2 cellular contexts compared by ENCODE assay signal in the genomic region with DNA sequence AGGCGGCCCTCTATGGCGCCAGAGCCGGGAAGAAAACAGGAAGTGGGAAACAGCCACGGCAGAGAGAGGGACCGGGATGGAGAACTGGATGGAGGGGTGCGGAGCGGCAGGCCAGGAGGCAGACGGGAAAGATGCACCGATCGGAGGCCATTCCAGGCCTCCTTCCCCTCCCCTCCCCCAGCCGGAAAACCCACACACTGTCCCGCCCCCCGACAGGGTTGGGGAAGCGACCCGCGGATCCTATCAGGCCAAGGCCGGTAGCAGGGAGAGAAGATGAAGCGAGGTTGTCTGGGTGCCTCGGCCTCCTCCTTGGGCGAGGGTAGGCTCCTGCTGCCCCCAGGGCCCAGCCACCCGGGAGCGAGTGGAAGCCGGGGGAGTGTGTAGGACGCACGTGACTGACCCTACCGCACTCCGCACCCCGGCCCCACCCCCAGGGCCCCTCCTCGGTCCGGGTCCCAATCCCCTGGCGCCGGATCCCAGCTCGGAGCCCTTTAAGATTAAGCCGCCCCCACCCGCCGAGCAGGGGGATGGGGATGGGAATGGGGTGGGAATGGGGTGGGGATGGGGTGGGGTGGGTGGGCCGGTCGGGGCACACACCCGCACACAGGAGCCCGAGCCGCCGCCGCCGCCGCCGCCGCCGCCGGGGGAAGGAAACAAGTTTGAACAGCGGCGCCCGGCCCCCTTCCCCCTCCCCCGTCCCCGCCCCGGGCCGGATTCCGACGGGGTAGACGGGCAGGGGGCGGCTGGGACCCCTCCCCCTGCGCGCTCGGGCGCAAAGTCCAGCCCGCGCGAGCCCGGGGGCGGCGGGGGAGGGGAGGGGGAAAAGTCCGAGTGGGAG.
TF ChIP-seq lines count a peak whose summit lies in the region.

No MANE protein-coding gene starts in this region.

TF ChIP-seq in Ishikawa, 13 proteins besides CTCF, POLR2A, EP300 and RAD21:
- TF ChIP-seq CEBPB (IDR thresholded peaks at IDR 0.05) (no peak), FOXM1 (IDR thresholded peaks at IDR 0.05; ENCODE audit: borderline replicate concordance, low read depth) (no peak), TAF1 (IDR thresholded peaks at IDR 0.05; ENCODE audit: low read depth) (no peak), NFIC (IDR thresholded peaks at IDR 0.05) (no peak), EGR1 (IDR thresholded peaks at IDR 0.05) (peak; percentile 37; the same call in 1 of the 2 replicates), TCF12 (IDR thresholded peaks at IDR 0.05; ENCODE audit: low read depth) (no peak), TEAD4 (IDR thresholded peaks at IDR 0.05) (no peak), CREB1 (IDR thresholded peaks at IDR 0.05; ENCODE audit: low read depth) (no peak), ZBTB7A (IDR thresholded peaks at IDR 0.05; ENCODE audit: low read depth) (no peak; the same call in 1 of the 2 replicates), YY1 (IDR thresholded peaks at IDR 0.05; ENCODE audit: low read depth) (no peak)
- TF ChIP-seq, protein P1, sequence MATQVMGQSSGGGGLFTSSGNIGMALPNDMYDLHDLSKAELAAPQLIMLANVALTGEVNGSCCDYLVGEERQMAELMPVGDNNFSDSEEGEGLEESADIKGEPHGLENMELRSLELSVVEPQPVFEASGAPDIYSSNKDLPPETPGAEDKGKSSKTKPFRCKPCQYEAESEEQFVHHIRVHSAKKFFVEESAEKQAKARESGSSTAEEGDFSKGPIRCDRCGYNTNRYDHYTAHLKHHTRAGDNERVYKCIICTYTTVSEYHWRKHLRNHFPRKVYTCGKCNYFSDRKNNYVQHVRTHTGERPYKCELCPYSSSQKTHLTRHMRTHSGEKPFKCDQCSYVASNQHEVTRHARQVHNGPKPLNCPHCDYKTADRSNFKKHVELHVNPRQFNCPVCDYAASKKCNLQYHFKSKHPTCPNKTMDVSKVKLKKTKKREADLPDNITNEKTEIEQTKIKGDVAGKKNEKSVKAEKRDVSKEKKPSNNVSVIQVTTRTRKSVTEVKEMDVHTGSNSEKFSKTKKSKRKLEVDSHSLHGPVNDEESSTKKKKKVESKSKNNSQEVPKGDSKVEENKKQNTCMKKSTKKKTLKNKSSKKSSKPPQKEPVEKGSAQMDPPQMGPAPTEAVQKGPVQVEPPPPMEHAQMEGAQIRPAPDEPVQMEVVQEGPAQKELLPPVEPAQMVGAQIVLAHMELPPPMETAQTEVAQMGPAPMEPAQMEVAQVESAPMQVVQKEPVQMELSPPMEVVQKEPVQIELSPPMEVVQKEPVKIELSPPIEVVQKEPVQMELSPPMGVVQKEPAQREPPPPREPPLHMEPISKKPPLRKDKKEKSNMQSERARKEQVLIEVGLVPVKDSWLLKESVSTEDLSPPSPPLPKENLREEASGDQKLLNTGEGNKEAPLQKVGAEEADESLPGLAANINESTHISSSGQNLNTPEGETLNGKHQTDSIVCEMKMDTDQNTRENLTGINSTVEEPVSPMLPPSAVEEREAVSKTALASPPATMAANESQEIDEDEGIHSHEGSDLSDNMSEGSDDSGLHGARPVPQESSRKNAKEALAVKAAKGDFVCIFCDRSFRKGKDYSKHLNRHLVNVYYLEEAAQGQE (IDR thresholded peaks at IDR 0.05; ENCODE audit: low read depth), result no peak
- TF ChIP-seq, protein P2, sequence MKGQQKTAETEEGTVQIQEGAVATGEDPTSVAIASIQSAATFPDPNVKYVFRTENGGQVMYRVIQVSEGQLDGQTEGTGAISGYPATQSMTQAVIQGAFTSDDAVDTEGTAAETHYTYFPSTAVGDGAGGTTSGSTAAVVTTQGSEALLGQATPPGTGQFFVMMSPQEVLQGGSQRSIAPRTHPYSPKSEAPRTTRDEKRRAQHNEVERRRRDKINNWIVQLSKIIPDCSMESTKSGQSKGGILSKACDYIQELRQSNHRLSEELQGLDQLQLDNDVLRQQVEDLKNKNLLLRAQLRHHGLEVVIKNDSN (IDR thresholded peaks at IDR 0.05), result peak; percentile 72
- TF ChIP-seq, protein P3, sequence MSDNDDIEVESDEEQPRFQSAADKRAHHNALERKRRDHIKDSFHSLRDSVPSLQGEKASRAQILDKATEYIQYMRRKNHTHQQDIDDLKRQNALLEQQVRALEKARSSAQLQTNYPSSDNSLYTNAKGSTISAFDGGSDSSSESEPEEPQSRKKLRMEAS (IDR thresholded peaks at IDR 0.05), result no peak

TF ChIP-seq in K562, 482 proteins besides CTCF, POLR2A, EP300 and RAD21 (continues in another document):
- TF ChIP-seq, protein P4, sequence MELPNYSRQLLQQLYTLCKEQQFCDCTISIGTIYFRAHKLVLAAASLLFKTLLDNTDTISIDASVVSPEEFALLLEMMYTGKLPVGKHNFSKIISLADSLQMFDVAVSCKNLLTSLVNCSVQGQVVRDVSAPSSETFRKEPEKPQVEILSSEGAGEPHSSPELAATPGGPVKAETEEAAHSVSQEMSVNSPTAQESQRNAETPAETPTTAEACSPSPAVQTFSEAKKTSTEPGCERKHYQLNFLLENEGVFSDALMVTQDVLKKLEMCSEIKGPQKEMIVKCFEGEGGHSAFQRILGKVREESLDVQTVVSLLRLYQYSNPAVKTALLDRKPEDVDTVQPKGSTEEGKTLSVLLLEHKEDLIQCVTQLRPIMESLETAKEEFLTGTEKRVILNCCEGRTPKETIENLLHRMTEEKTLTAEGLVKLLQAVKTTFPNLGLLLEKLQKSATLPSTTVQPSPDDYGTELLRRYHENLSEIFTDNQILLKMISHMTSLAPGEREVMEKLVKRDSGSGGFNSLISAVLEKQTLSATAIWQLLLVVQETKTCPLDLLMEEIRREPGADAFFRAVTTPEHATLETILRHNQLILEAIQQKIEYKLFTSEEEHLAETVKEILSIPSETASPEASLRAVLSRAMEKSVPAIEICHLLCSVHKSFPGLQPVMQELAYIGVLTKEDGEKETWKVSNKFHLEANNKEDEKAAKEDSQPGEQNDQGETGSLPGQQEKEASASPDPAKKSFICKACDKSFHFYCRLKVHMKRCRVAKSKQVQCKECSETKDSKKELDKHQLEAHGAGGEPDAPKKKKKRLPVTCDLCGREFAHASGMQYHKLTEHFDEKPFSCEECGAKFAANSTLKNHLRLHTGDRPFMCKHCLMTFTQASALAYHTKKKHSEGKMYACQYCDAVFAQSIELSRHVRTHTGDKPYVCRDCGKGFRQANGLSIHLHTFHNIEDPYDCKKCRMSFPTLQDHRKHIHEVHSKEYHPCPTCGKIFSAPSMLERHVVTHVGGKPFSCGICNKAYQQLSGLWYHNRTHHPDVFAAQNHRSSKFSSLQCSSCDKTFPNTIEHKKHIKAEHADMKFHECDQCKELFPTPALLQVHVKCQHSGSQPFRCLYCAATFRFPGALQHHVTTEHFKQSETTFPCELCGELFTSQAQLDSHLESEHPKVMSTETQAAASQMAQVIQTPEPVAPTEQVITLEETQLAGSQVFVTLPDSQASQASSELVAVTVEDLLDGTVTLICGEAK (IDR thresholded peaks at IDR 0.05), result 0 out of 2 replicates have a peak, but pooled peaks have one; percentile 32
- TF ChIP-seq, protein P4 (CRISPR knock-in tag; IDR thresholded peaks at IDR 0.05), result no peak
- TF ChIP-seq RBFOX2 (IDR thresholded peaks at IDR 0.05; ENCODE audit: low read depth, low read length), result peak; percentile 68
- TF ChIP-seq MTF1 (CRISPR knock-in tag; IDR thresholded peaks at IDR 0.05; ENCODE audit: borderline replicate concordance), result no peak
- TF ChIP-seq MAFG (tag; conservative IDR thresholded peaks at IDR 0.05), result no peak
- peak; percentile 40 for TF ChIP-seq CXXC5 (CRISPR knock-in tag; IDR thresholded peaks at IDR 0.05)
- peak; percentile 73 for TF ChIP-seq POLR2G (IDR thresholded peaks at IDR 0.05; ENCODE audit: low read depth, low read length)
- no peak for TF ChIP-seq MECOM (CRISPR knock-in tag; IDR thresholded peaks at IDR 0.05)
- TF ChIP-seq, protein P5, sequence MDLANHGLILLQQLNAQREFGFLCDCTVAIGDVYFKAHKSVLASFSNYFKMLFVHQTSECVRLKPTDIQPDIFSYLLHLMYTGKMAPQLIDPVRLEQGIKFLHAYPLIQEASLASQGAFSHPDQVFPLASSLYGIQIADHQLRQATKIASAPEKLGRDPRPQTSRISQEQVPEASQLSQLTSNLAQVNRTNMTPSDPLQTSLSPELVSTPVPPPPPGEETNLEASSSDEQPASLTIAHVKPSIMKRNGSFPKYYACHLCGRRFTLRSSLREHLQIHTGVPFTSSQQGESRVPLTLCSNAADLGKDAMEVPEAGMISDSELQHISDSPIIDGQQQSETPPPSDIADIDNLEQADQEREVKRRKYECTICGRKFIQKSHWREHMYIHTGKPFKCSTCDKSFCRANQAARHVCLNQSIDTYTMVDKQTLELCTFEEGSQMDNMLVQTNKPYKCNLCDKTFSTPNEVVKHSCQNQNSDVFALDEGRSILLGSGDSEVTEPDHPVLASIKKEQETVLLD (IDR thresholded peaks at IDR 0.05), result 0 out of 2 replicates have a peak, but pooled peaks have one; percentile 32
- peak; percentile 98 for TF ChIP-seq SPI1 (IDR thresholded peaks at IDR 0.05; ENCODE audit: borderline replicate concordance, low read depth, low read length)
- TF ChIP-seq GABPB1 (CRISPR knock-in tag; IDR thresholded peaks at IDR 0.05), result 0 out of 2 replicates have a peak, but pooled peaks have one; percentile 19
- 0 out of 2 replicates have a peak, but pooled peaks have one; percentile 29 for TF ChIP-seq POLR2H (tag; IDR thresholded peaks at IDR 0.05; ENCODE audit: low read depth)
- TF ChIP-seq, protein P2 (CRISPR knock-in tag; IDR thresholded peaks at IDR 0.05), result peak; percentile 55
- no peak for TF ChIP-seq CBX5 (IDR thresholded peaks at IDR 0.05; ENCODE audit: borderline replicate concordance, low read depth)
- TF ChIP-seq, protein P6, sequence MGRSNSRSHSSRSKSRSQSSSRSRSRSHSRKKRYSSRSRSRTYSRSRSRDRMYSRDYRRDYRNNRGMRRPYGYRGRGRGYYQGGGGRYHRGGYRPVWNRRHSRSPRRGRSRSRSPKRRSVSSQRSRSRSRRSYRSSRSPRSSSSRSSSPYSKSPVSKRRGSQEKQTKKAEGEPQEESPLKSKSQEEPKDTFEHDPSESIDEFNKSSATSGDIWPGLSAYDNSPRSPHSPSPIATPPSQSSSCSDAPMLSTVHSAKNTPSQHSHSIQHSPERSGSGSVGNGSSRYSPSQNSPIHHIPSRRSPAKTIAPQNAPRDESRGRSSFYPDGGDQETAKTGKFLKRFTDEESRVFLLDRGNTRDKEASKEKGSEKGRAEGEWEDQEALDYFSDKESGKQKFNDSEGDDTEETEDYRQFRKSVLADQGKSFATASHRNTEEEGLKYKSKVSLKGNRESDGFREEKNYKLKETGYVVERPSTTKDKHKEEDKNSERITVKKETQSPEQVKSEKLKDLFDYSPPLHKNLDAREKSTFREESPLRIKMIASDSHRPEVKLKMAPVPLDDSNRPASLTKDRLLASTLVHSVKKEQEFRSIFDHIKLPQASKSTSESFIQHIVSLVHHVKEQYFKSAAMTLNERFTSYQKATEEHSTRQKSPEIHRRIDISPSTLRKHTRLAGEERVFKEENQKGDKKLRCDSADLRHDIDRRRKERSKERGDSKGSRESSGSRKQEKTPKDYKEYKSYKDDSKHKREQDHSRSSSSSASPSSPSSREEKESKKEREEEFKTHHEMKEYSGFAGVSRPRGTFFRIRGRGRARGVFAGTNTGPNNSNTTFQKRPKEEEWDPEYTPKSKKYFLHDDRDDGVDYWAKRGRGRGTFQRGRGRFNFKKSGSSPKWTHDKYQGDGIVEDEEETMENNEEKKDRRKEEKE (IDR thresholded peaks at IDR 0.05; ENCODE audit: borderline replicate concordance in 1 of 2, control insufficient read depth in 1 of 2, low read depth in 2 of 2, low read length in 1 of 2), result no peak
- TF ChIP-seq ZNF57 (CRISPR knock-in tag; IDR thresholded peaks at IDR 0.05), result no peak
- TF ChIP-seq ELF1 (tag; IDR thresholded peaks at IDR 0.05), result peak; percentile 67
- 0 out of 2 replicates have a peak, but pooled peaks have one; percentile 11 for TF ChIP-seq NFIC (IDR thresholded peaks at IDR 0.05)
- TF ChIP-seq, protein P7, sequence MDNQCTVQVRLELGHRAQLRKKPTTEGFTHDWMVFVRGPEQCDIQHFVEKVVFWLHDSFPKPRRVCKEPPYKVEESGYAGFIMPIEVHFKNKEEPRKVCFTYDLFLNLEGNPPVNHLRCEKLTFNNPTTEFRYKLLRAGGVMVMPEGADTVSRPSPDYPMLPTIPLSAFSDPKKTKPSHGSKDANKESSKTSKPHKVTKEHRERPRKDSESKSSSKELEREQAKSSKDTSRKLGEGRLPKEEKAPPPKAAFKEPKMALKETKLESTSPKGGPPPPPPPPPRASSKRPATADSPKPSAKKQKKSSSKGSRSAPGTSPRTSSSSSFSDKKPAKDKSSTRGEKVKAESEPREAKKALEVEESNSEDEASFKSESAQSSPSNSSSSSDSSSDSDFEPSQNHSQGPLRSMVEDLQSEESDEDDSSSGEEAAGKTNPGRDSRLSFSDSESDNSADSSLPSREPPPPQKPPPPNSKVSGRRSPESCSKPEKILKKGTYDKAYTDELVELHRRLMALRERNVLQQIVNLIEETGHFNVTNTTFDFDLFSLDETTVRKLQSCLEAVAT (IDR thresholded peaks at IDR 0.05), result 0 out of 4 replicates have a peak, but pooled peaks of 1 of the 2 experiments have one; percentile 24
- no peak for TF ChIP-seq ATF7 (IDR thresholded peaks at IDR 0.05)
- no peak for TF ChIP-seq YBX1 (IDR thresholded peaks at IDR 0.05)
